In genomic region chr10:48227213-48227612, GRCh38 we compare ENCODE assay signal across 16 cellular contexts. TPM values are rescaled to one million over a fixed set of nuclear protein-coding genes. Genes with fewer than 3 reads are reported as not detected.
"Had no signal": no experiment of that assay in that cellular context is flagged by ENCODE, and none has a peak within 500 bp of the region (broad histone marks: within the 10 kb centered on the region; RNA-seq: fewer than 3 reads in every experiment).

No MANE protein-coding gene starts in this region.

- DNase-seq: activated CD4-positive, CD25-positive, alpha-beta regulatory T cell treated with anti-CD3 and anti-CD28 coated beads, Interleukin-2, amount 50 U/mL, for 72 hours; activated naive CD4-positive, alpha-beta T cell treated with anti-CD3 and anti-CD28 coated beads, Interleukin-2, amount 50 U/mL, for 16 hours; activated T-cell treated with anti-CD3 and anti-CD28 coated beads, Interleukin-2, amount 50 U/mL, for 24 hours; erythroblast; left ventricle myocardium inferior; naive thymus-derived CD4-positive, alpha-beta T cell; stimulated activated naive B cell treated with anti-CD40 and anti-IgM and Interleukin-4, amounts not matched to agents 10 μg/mL and 1 μg/mL and 100 μg/mL, for 72 hours had no signal

- H2AFZ ChIP-seq: parathyroid adenoma had no signal

- H3K27ac ChIP-seq: dorsolateral prefrontal cortex, left ventricle myocardium inferior, neutrophil, parathyroid adenoma, tibial nerve, vagina had no signal

- H3K79me2 ChIP-seq: parathyroid adenoma had no signal

- H3K9me3 ChIP-seq: left ventricle myocardium inferior, neutrophil, tibial nerve, vagina had no signal

- H3K27me3 ChIP-seq: dorsolateral prefrontal cortex, tibial nerve, vagina had no signal

- H3K36me3 Mint-ChIP-seq: stimulated activated naive B cell treated with anti-CD40 and anti-IgM and Interleukin-4, amounts not matched to agents 10 μg/mL and 1 μg/mL and 100 μg/mL, for 72 hours had no signal

- H3K27ac Mint-ChIP-seq: activated T-cell treated with anti-CD3 and anti-CD28 coated beads, Interleukin-2, amount 50 U/mL, for 24 hours; naive thymus-derived CD4-positive, alpha-beta T cell; stimulated activated naive B cell treated with anti-CD40 and anti-IgM and Interleukin-4, amounts not matched to agents 10 μg/mL and 1 μg/mL and 100 μg/mL, for 72 hours had no signal

- ATAC-seq: naive thymus-derived CD4-positive, alpha-beta T cell; stimulated activated naive B cell treated with anti-CD40 and anti-IgM and Interleukin-4, amounts not matched to agents 10 μg/mL and 1 μg/mL and 100 μg/mL, for 72 hours had no signal

- H3K9ac ChIP-seq: parathyroid adenoma had no signal

- H3K4me1 ChIP-seq: parathyroid adenoma, tibial nerve, vagina had no signal

- H3K36me3 ChIP-seq: left ventricle myocardium inferior, neutrophil, tibial nerve, vagina had no signal

- H3K4me3 Mint-ChIP-seq: activated T-cell treated with anti-CD3 and anti-CD28 coated beads, Interleukin-2, amount 50 U/mL, for 24 hours; naive thymus-derived CD4-positive, alpha-beta T cell; stimulated activated naive B cell treated with anti-CD40 and anti-IgM and Interleukin-4, amounts not matched to agents 10 μg/mL and 1 μg/mL and 100 μg/mL, for 72 hours had no signal

- H3K9me3 Mint-ChIP-seq: activated T-cell treated with anti-CD3 and anti-CD28 coated beads, Interleukin-2, amount 50 U/mL, for 24 hours; naive thymus-derived CD4-positive, alpha-beta T cell; stimulated activated naive B cell treated with anti-CD40 and anti-IgM and Interleukin-4, amounts not matched to agents 10 μg/mL and 1 μg/mL and 100 μg/mL, for 72 hours had no signal

- H3K4me3 ChIP-seq: dorsolateral prefrontal cortex, left ventricle myocardium inferior, tibial nerve, vagina had no signal

RNA-seq across cellular contexts. Expression of gene FRMPD2, which starts 47.3 kb away (rescaled TPM):
- total RNA-seq: cardiac septum, mononuclear cell, subcutaneous adipose tissue, vagina had no signal
- polyA plus RNA-seq: adipose tissue; naive thymus-derived CD4-positive, alpha-beta T cell had no signal
